In the genomic region with DNA sequence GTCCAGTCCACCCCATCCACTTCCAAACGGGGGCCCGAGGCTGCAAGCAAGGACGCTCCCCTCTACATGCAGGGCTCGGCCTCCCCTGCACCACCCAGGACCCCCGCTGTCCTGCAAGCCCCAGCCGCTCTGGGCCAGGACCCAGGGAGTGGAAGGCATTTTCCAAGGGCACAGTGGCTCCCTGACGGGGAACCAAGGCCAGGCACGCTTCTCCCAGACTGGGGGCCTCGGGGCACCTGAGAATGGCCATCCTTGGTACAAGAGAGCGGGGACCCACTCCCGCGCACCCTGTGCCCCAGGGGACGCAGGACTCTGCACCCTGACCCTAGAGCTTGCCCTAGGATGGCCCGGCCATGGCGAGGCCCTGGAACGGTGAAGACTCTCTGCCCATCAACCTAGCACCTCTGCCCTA, we compare ENCODE assay signal across 10 cellular contexts. TPM values are rescaled to one million over a fixed set of nuclear protein-coding genes. Genes with fewer than 3 reads are reported as not detected.
DNase-seq lines count a peak whose midpoint lies in the region; ATAC-seq, FAIRE-seq and TF ChIP-seq lines count a peak whose summit lies in the region.
"Had no signal": no experiment of that assay in that cellular context is flagged by ENCODE, and none has a peak within 500 bp of the region (broad histone marks: within the 10 kb centered on the region; RNA-seq: fewer than 3 reads in every experiment).

No MANE protein-coding gene starts in this region.

- H3K36me3 ChIP-seq in HepG2 (replicated peaks in 1 of 2; ENCODE audit: control insufficient read depth in 1 of 2, insufficient read depth in 2 of 2, low read length in 2 of 2) = no peaks in the 10 kb centered on the region
- H3K36me3 ChIP-seq: tibial nerve had no signal

- intact Hi-C loops in HepG2 (cut with micrococcal nuclease; ENCODE audit: unreplicated experiment) = no loop called here

- DNase-seq in T-helper 1 cell = no peak
- no peak for DNase-seq in HepG2 (ENCODE audit: low spot score)
- DNase-seq in superior temporal gyrus (ENCODE audit: extremely low spot score) = no peak
- no peak for DNase-seq in AG08396 (ENCODE audit: low spot score)
- DNase-seq: KBM-7 had no signal

- no peaks in the 10 kb centered on the region for H3K9me3 ChIP-seq in HepG2 (ENCODE audit: low read length)
- H3K9me3 ChIP-seq: tibial nerve had no signal

- no peaks in the 10 kb centered on the region for H3K4me1 ChIP-seq in HepG2 (ENCODE audit: insufficient read depth, low read length)

- H3K9me3 Mint-ChIP-seq in T-helper 1 cell treated with Interleukin-12 subunit alpha and Interleukin-12 subunit beta and Interleukin-4 antibody, amounts not matched to agents 30 μg/mL and 1 μg/mL, for 36 hours = no peaks in the 10 kb centered on the region
- no peaks in the 10 kb centered on the region for H3K9me3 Mint-ChIP-seq in activated T-helper 17 cell treated with anti-CD3 and anti-CD28 coated beads, Interleukin-2, amount 50 U/mL, for 72 hours
- no peaks in the 10 kb centered on the region for H3K9me3 Mint-ChIP-seq in stimulated activated memory B cell treated with anti-CD40 and anti-IgM and Interleukin-4, amounts not matched to agents 10 μg/mL and 1 μg/mL and 100 μg/mL, for 72 hours

- H3K9ac ChIP-seq in HepG2 (ENCODE audit: insufficient read depth, low read depth, low read length) = no peak overlapping the region

- POLR2A ChIA-PET in HepG2 (lab: Yijun Ruan, JAX) = no interaction called here

- in situ Hi-C loops in HepG2 (cut with HindIII; ENCODE audit: extremely low pct_ligation_motif_present, low pct_unique_long_range_greater_than_20kb) = loop anchor here (10.0 to 25.0 kb wide), 2 partner anchors 562 to 609 kb away; no protein-coding TSS in a partner anchor

- H3K4me3 Mint-ChIP-seq in T-helper 1 cell treated with Interleukin-12 subunit alpha and Interleukin-12 subunit beta and Interleukin-4 antibody, amounts not matched to agents 30 μg/mL and 1 μg/mL, for 36 hours = peak overlapping the region; percentile 84
- H3K4me3 Mint-ChIP-seq in activated T-helper 17 cell treated with anti-CD3 and anti-CD28 coated beads, Interleukin-2, amount 50 U/mL, for 72 hours = peak overlapping the region; percentile 78
- H3K4me3 Mint-ChIP-seq in stimulated activated memory B cell treated with anti-CD40 and anti-IgM and Interleukin-4, amounts not matched to agents 10 μg/mL and 1 μg/mL and 100 μg/mL, for 72 hours = no peak overlapping the region

- TF ChIP-seq EP300 in HepG2 (IDR thresholded peaks at IDR 0.05; ENCODE audit: low read depth in 2 of 2, low read length in 2 of 2) (no peak), HepG2 (CRISPR knock-in tag; IDR thresholded peaks at IDR 0.05; ENCODE audit: borderline replicate concordance) (no peak)

- peaks cover 1% of the 10 kb centered on the region for H3K36me3 Mint-ChIP-seq in T-helper 1 cell treated with Interleukin-12 subunit alpha and Interleukin-12 subunit beta and Interleukin-4 antibody, amounts not matched to agents 30 μg/mL and 1 μg/mL, for 36 hours (ENCODE audit: low read depth)
- H3K36me3 Mint-ChIP-seq in activated T-helper 17 cell treated with anti-CD3 and anti-CD28 coated beads, Interleukin-2, amount 50 U/mL, for 72 hours (ENCODE audit: low read depth) = no peaks in the 10 kb centered on the region
- H3K36me3 Mint-ChIP-seq in stimulated activated memory B cell treated with anti-CD40 and anti-IgM and Interleukin-4, amounts not matched to agents 10 μg/mL and 1 μg/mL and 100 μg/mL, for 72 hours = no peaks in the 10 kb centered on the region

- 85% methylated on average over 4 of the region's 16 CpGs for WGBS in HepG2 (ENCODE audit: low lambda C conversion rate)

- H3K4me3 ChIP-seq in HepG2 (replicated peaks in 1 of 3; ENCODE audit: insufficient read depth in 1 of 3, low read depth in 2 of 3, low read length in 3 of 3) = no peak overlapping the region

- peaks cover 0 to 21% of the 10 kb centered on the region in 2 experiments; a peak in 3 of 5 replicates for H3K27me3 ChIP-seq in HepG2 (ENCODE audit: control insufficient read depth in 1 of 2, insufficient read depth in 2 of 2, low read length in 2 of 2)
- H3K27me3 ChIP-seq: tibial nerve had no signal

- FAIRE-seq in HepG2 (lab: Jason Lieb, UNC) = no peak

- peak overlapping the region; percentile 58 for H3K27ac Mint-ChIP-seq in T-helper 1 cell treated with Interleukin-12 subunit alpha and Interleukin-12 subunit beta and Interleukin-4 antibody, amounts not matched to agents 30 μg/mL and 1 μg/mL, for 36 hours
- H3K27ac Mint-ChIP-seq in activated T-helper 17 cell treated with anti-CD3 and anti-CD28 coated beads, Interleukin-2, amount 50 U/mL, for 72 hours = no peak overlapping the region
- no peak overlapping the region for H3K27ac Mint-ChIP-seq in stimulated activated memory B cell treated with anti-CD40 and anti-IgM and Interleukin-4, amounts not matched to agents 10 μg/mL and 1 μg/mL and 100 μg/mL, for 72 hours

- ATAC-seq in activated T-helper 17 cell treated with anti-CD3 and anti-CD28 coated beads, Interleukin-2, amount 50 U/mL, for 72 hours (replicated peaks) = no peak
- peak; percentile 24; the same call in 1 of the 3 replicates for ATAC-seq in HepG2
- peak; percentile 6 for ATAC-seq in stimulated activated memory B cell treated with anti-CD40 and anti-IgM and Interleukin-4, amounts not matched to agents 10 μg/mL and 1 μg/mL and 100 μg/mL, for 72 hours
- no peak for ATAC-seq in GM19351 (IDR thresholded peaks at IDR 0.05; ENCODE audit: unreplicated experiment)

- H3K4me1 Mint-ChIP-seq in T-helper 1 cell treated with Interleukin-12 subunit alpha and Interleukin-12 subunit beta and Interleukin-4 antibody, amounts not matched to agents 30 μg/mL and 1 μg/mL, for 36 hours (ENCODE audit: low read depth) = peaks cover 11% of the 10 kb centered on the region
- H3K4me1 Mint-ChIP-seq in activated T-helper 17 cell treated with anti-CD3 and anti-CD28 coated beads, Interleukin-2, amount 50 U/mL, for 72 hours = no peaks in the 10 kb centered on the region
- H3K4me1 Mint-ChIP-seq in stimulated activated memory B cell treated with anti-CD40 and anti-IgM and Interleukin-4, amounts not matched to agents 10 μg/mL and 1 μg/mL and 100 μg/mL, for 72 hours = no peaks in the 10 kb centered on the region

- peaks cover 58% of the 10 kb centered on the region for H3K27me3 Mint-ChIP-seq in T-helper 1 cell treated with Interleukin-12 subunit alpha and Interleukin-12 subunit beta and Interleukin-4 antibody, amounts not matched to agents 30 μg/mL and 1 μg/mL, for 36 hours (ENCODE audit: low read depth)
- peaks cover 29% of the 10 kb centered on the region for H3K27me3 Mint-ChIP-seq in activated T-helper 17 cell treated with anti-CD3 and anti-CD28 coated beads, Interleukin-2, amount 50 U/mL, for 72 hours
- H3K27me3 Mint-ChIP-seq in stimulated activated memory B cell treated with anti-CD40 and anti-IgM and Interleukin-4, amounts not matched to agents 10 μg/mL and 1 μg/mL and 100 μg/mL, for 72 hours = peaks cover 98% of the 10 kb centered on the region

- TF ChIP-seq POLR2A in HepG2 (IDR thresholded peaks at IDR 0.05; ENCODE audit: insufficient read depth in 1 of 2, low read depth in 2 of 2, low read length in 2 of 2) = no peak

- CTCF ChIA-PET in HepG2 (lab: Yijun Ruan, JAX; ENCODE audit: low intra/inter-chr PET ratio, low total read pairs) = no interaction called here

- no peak overlapping the region for H2AFZ ChIP-seq in HepG2 (ENCODE audit: low read length)

- no peak overlapping the region for H3K4me2 ChIP-seq in HepG2 (ENCODE audit: low read depth, low read length)

- H3K27ac ChIP-seq in HepG2 (ENCODE audit: extremely low read length, insufficient read depth, low read length) = no peak overlapping the region

- no peaks in the 10 kb centered on the region for H3K79me2 ChIP-seq in HepG2 (ENCODE audit: insufficient read depth, low read length)

- no peak for TF ChIP-seq RAD21 in HepG2 (CRISPR knock-in tag; IDR thresholded peaks at IDR 0.05)

- H4K20me1 ChIP-seq in HepG2 (ENCODE audit: insufficient read depth, low read length) = no peaks in the 10 kb centered on the region

- BruUV-seq in HepG2 (replicated peaks; lab: Mats Ljungman, UMichigan) = no TSS peak

- TF ChIP-seq CTCF in HepG2 (CRISPR knock-in tag; IDR thresholded peaks at IDR 0.05) = no peak

TF ChIP-seq in HepG2, 621 proteins besides CTCF, POLR2A, EP300 and RAD21 (continues in another document):
- no peak for TF ChIP-seq IRF2 (CRISPR knock-in tag; IDR thresholded peaks at IDR 0.05)

RNA-seq across cellular contexts. Expression of gene AKR1E2, which starts 0.5 kb away (rescaled TPM):
- total RNA-seq in activated T-helper 17 cell treated with anti-CD3 and anti-CD28 coated beads, Interleukin-2, amount 50 U/mL, for 72 hours = 1 to 10 TPM; 1.9 to 3.7 TPM
- total RNA-seq in HepG2 (2016; rRNA removed; fragmentation: Illumina TruSeq; extraction: Trizol) = not detected in 2 replicates
- not detected in 2 replicates for total RNA-seq in HepG2 (2016; cell fraction: cytosol; rRNA removed; fragmentation: Illumina TruSeq; extraction: Trizol; ENCODE audit: low read depth)
- not detected in 2 replicates for total RNA-seq in HepG2 (2016; cell fraction: insoluble cytoplasmic fraction; rRNA removed; fragmentation: Illumina TruSeq; extraction: Trizol)
- not detected in 2 replicates for total RNA-seq in HepG2 (2016; cell fraction: membrane; rRNA removed; fragmentation: Illumina TruSeq; extraction: Trizol)
- not detected in 2 replicates for total RNA-seq in HepG2 (2016; cell fraction: nucleus; rRNA removed; fragmentation: Illumina TruSeq; extraction: Trizol)
- polyA plus RNA-seq in HepG2 (2011; rRNA removed) = 0.10 TPM in 1 of 2 replicates, not detected in the other
- not detected in 2 replicates for polyA plus RNA-seq in HepG2 (2011; cell fraction: cytosol; rRNA removed)
- polyA plus RNA-seq in HepG2 (2011; cell fraction: nucleus; rRNA removed) = 0.33 TPM in 1 of 2 replicates, not detected in the other
- not detected in 2 replicates for polyA plus RNA-seq in HepG2 (2012)
- not detected in 2 replicates for polyA plus RNA-seq in HepG2 (2016; cell fraction: cytosol; fragmentation: Illumina TruSeq; extraction: Trizol; ENCODE audit: low read depth)
- not detected in 2 replicates for polyA plus RNA-seq in HepG2 (2016; cell fraction: insoluble cytoplasmic fraction; fragmentation: Illumina TruSeq; extraction: Trizol; ENCODE audit: low read depth)
- polyA plus RNA-seq in HepG2 (2016; cell fraction: membrane; fragmentation: Illumina TruSeq; extraction: Trizol; ENCODE audit: low read depth) = not detected in 2 replicates
- not detected in 2 replicates for polyA plus RNA-seq in HepG2 (2016; cell fraction: nucleus; fragmentation: Illumina TruSeq; extraction: Trizol; ENCODE audit: insufficient read depth, low read depth)
- not detected in 2 replicates for polyA minus RNA-seq in HepG2 (2011; rRNA and poly(A)+ RNA removed; ENCODE audit: low replicate concordance)
- polyA minus RNA-seq in HepG2 (2011; cell fraction: cytosol; rRNA and poly(A)+ RNA removed) = not detected in 2 replicates
- not detected in 2 replicates for polyA minus RNA-seq in HepG2 (2011; cell fraction: nucleus; rRNA and poly(A)+ RNA removed)

Comparison
In these comparisons a context has a peak if more than half of its experiments do, and no peak if none do; other contexts are left out.
1. ATAC-seq: peak in HepG2 (single experiment) and stimulated activated memory B cell treated with anti-CD40 and anti-IgM and Interleukin-4, amounts not matched to agents 10 μg/mL and 1 μg/mL and 100 μg/mL, for 72 hours (single experiment); none in activated T-helper 17 cell treated with anti-CD3 and anti-CD28 coated beads, Interleukin-2, amount 50 U/mL, for 72 hours (single experiment) and GM19351 (single experiment).